ENCODE assay signal across 21 cellular contexts in genomic region chr5:131462479-131462878, GRCh38.
DNase-seq lines count a peak whose midpoint lies in the region; ATAC-seq and TF ChIP-seq lines count a peak whose summit lies in the region.
"Had no signal": no experiment of that assay in that cellular context is flagged by ENCODE, and none has a peak within 500 bp of the region (broad histone marks: within the 10 kb centered on the region; RNA-seq: fewer than 3 reads in every experiment).

No MANE protein-coding gene starts in this region.

- ATAC-seq in activated CD4-positive, alpha-beta T cell treated with anti-CD3 and anti-CD28 coated beads for 36 hours: no peak
- peak; percentile 64 for ATAC-seq in naive thymus-derived CD4-positive, alpha-beta T cell
- no peak for ATAC-seq in lower lobe of right lung
- ATAC-seq: esophagus mucosa had no signal

- peaks cover 66% of the 10 kb centered on the region for H3K36me3 Mint-ChIP-seq in activated CD4-positive, alpha-beta T cell treated with anti-CD3 and anti-CD28 coated beads for 36 hours (ENCODE audit: low read depth)
- peaks cover 58% of the 10 kb centered on the region for H3K36me3 Mint-ChIP-seq in activated CD4-positive, alpha-beta T cell treated with anti-CD3 and anti-CD28 coated beads, Interleukin-2, amount 10 ng/mL, durations not matched to agents 24 days and 14 days (ENCODE audit: low read depth)
- H3K36me3 Mint-ChIP-seq in naive thymus-derived CD4-positive, alpha-beta T cell: peaks cover 17 to 72% (median 54%) of the 10 kb centered on the region in 5 donors

- H3K27me3 ChIP-seq in naive thymus-derived CD4-positive, alpha-beta T cell (ENCODE audit: control insufficient read depth in 2 of 2, insufficient read depth in 2 of 2, low read length in 2 of 2): no peaks in the 10 kb centered on the region
- no peaks in the 10 kb centered on the region for H3K27me3 ChIP-seq in lower lobe of right lung (ENCODE audit: low read depth)
- H3K27me3 ChIP-seq: vagina had no signal

- H3K27me3 Mint-ChIP-seq in activated CD4-positive, alpha-beta T cell treated with anti-CD3 and anti-CD28 coated beads for 36 hours: no peaks in the 10 kb centered on the region
- no peaks in the 10 kb centered on the region for H3K27me3 Mint-ChIP-seq in activated CD4-positive, alpha-beta T cell treated with anti-CD3 and anti-CD28 coated beads, Interleukin-2, amount 10 ng/mL, durations not matched to agents 24 days and 14 days
- H3K27me3 Mint-ChIP-seq in naive thymus-derived CD4-positive, alpha-beta T cell: no peaks in the 10 kb centered on the region

- intact Hi-C loops in activated CD4-positive, alpha-beta T cell treated with anti-CD3 and anti-CD28 coated beads for 36 hours (cut with DNase I, micrococcal nuclease): no loop called here
- intact Hi-C loops in activated CD4-positive, alpha-beta T cell treated with anti-CD3 and anti-CD28 coated beads, Interleukin-2, amount 10 ng/mL, durations not matched to agents 24 days and 14 days (cut with micrococcal nuclease): no loop called here
- intact Hi-C loops in naive thymus-derived CD4-positive, alpha-beta T cell (cut with micrococcal nuclease): loop anchor here in 1 of 2 donors (2.0 kb wide), 1 partner anchor 16 kb away; no protein-coding TSS in a partner anchor
- intact Hi-C loops in lower lobe of right lung (cut with DNase I): no loop called here

- H3K9me3 Mint-ChIP-seq in activated CD4-positive, alpha-beta T cell treated with anti-CD3 and anti-CD28 coated beads for 36 hours (ENCODE audit: low read depth): peaks cover 4% of the 10 kb centered on the region
- H3K9me3 Mint-ChIP-seq in activated CD4-positive, alpha-beta T cell treated with anti-CD3 and anti-CD28 coated beads, Interleukin-2, amount 10 ng/mL, durations not matched to agents 24 days and 14 days: no peaks in the 10 kb centered on the region
- H3K9me3 Mint-ChIP-seq in naive thymus-derived CD4-positive, alpha-beta T cell: no peaks in the 10 kb centered on the region
- H3K9me3 Mint-ChIP-seq: activated T-helper 2 cell treated with anti-CD3 and anti-CD28 coated beads, Interferon-gamma antibody, Interleukin-2, Interleukin-4, amounts not matched to agents 10 μg/mL and 5 μg/mL and 100 μg/mL, durations not matched to agents 14 hours and 24 hours and 36 hours; HFFc6 had no signal

- H3K4me1 Mint-ChIP-seq in activated CD4-positive, alpha-beta T cell treated with anti-CD3 and anti-CD28 coated beads for 36 hours: peaks cover 52% of the 10 kb centered on the region
- peaks cover 10% of the 10 kb centered on the region for H3K4me1 Mint-ChIP-seq in activated CD4-positive, alpha-beta T cell treated with anti-CD3 and anti-CD28 coated beads, Interleukin-2, amount 10 ng/mL, durations not matched to agents 24 days and 14 days
- peaks cover 12 to 92% (median 78%) of the 10 kb centered on the region in 7 donors for H3K4me1 Mint-ChIP-seq in naive thymus-derived CD4-positive, alpha-beta T cell

- no peaks in the 10 kb centered on the region for H3K9me3 ChIP-seq in naive thymus-derived CD4-positive, alpha-beta T cell (ENCODE audit: control insufficient read depth in 2 of 3, low read length in 3 of 3)
- no peaks in the 10 kb centered on the region for H3K9me3 ChIP-seq in lower lobe of right lung
- H3K9me3 ChIP-seq: thoracic aorta, vagina had no signal

- POLR2A ChIA-PET in activated CD4-positive, alpha-beta T cell treated with anti-CD3 and anti-CD28 coated beads for 36 hours (lab: Charles Lee): no interaction called here
- POLR2A ChIA-PET in naive thymus-derived CD4-positive, alpha-beta T cell (lab: Charles Lee): interaction anchor here (1.1 to 2.1 kb wide), 2 partner anchors 10 to 46 kb away, joined by 3 to 5 read pairs; no protein-coding TSS in a partner anchor

- no peak for TF ChIP-seq CTCF in lower lobe of right lung (IDR thresholded peaks at IDR 0.05)

- CTCF ChIA-PET in activated CD4-positive, alpha-beta T cell treated with anti-CD3 and anti-CD28 coated beads for 36 hours (lab: Charles Lee): interaction anchor here (0.7 kb wide), 1 partner anchor 568 kb away, joined by 3 read pairs; no protein-coding TSS in a partner anchor
- CTCF ChIA-PET in naive thymus-derived CD4-positive, alpha-beta T cell (lab: Charles Lee): interaction anchor here (0.9 kb wide), 1 partner anchor 127 kb away, joined by 3 read pairs; no protein-coding TSS in a partner anchor

- peak overlapping the region; percentile 39 for H3K27ac ChIP-seq in naive thymus-derived CD4-positive, alpha-beta T cell (ENCODE audit: low read depth, low read length)
- no peak overlapping the region for H3K27ac ChIP-seq in lower lobe of right lung
- H3K27ac ChIP-seq: PC-9, thoracic aorta, vagina had no signal

- H3K4me1 ChIP-seq in naive thymus-derived CD4-positive, alpha-beta T cell (ENCODE audit: control insufficient read depth in 2 of 2, insufficient read depth in 2 of 2, low read length in 2 of 2): peaks cover 0 to 16% of the 10 kb centered on the region in 2 donors
- H3K4me1 ChIP-seq in lower lobe of right lung: no peaks in the 10 kb centered on the region
- H3K4me1 ChIP-seq: vagina had no signal

- no peak overlapping the region for H3K4me3 ChIP-seq in naive thymus-derived CD4-positive, alpha-beta T cell (ENCODE audit: low read length)
- no peak overlapping the region for H3K4me3 ChIP-seq in lower lobe of right lung
- H3K4me3 ChIP-seq: PC-9, thoracic aorta, vagina had no signal

- H3K4me3 Mint-ChIP-seq in activated CD4-positive, alpha-beta T cell treated with anti-CD3 and anti-CD28 coated beads for 36 hours: no peak overlapping the region
- H3K4me3 Mint-ChIP-seq in activated CD4-positive, alpha-beta T cell treated with anti-CD3 and anti-CD28 coated beads, Interleukin-2, amount 10 ng/mL, durations not matched to agents 24 days and 14 days: no peak overlapping the region
- peak overlapping the region in 7 of 10 donors; percentile 21 to 76 (median 50) for H3K4me3 Mint-ChIP-seq in naive thymus-derived CD4-positive, alpha-beta T cell
- H3K4me3 Mint-ChIP-seq: CD14-positive monocyte, HFFc6 had no signal

- DNase-seq in activated CD4-positive, alpha-beta T cell treated with anti-CD3 and anti-CD28 coated beads for 36 hours: no peak
- DNase-seq in activated CD4-positive, alpha-beta T cell treated with anti-CD3 and anti-CD28 coated beads, Interleukin-2, amount 10 ng/mL, durations not matched to agents 24 days and 14 days: no peak
- DNase-seq in DMS53 treated with DMSO at 0.1 percent for 48 hours (lab: John Stamatoyannopoulos, UW; ENCODE audit: unreplicated experiment) (peak; percentile 15), NCI-H748 (lab: John Stamatoyannopoulos, UW; ENCODE audit: unreplicated experiment) (peak; percentile 32), GM03348 (ENCODE audit: low spot score) (no peak), epidermal melanocyte (ENCODE audit: insufficient read length, low spot score) (no peak), lower lobe of right lung (no peak)
- peak in 4 of 9 donors; percentile 3 to 39 (median 28) for DNase-seq in naive thymus-derived CD4-positive, alpha-beta T cell
- DNase-seq: activated CD4-positive, alpha-beta T cell treated with anti-CD3 and anti-CD28 coated beads for 4 hours; effector CD4-positive, alpha-beta T cell; HFFc6; hippocampal formation; NCI-H1092; PC-9; SHP77 treated with DMSO at 0.1 percent for 48 hours; stimulated activated CD4-positive, alpha-beta T cell treated with anti-CD3 and anti-CD28 coated beads, Interleukin-2, amount 100 ng/mL, for 48 hours had no signal

- peak overlapping the region; percentile 51 for H3K27ac Mint-ChIP-seq in activated CD4-positive, alpha-beta T cell treated with anti-CD3 and anti-CD28 coated beads for 36 hours
- H3K27ac Mint-ChIP-seq in activated CD4-positive, alpha-beta T cell treated with anti-CD3 and anti-CD28 coated beads, Interleukin-2, amount 10 ng/mL, durations not matched to agents 24 days and 14 days: no peak overlapping the region
- peak overlapping the region in 8 of 9 donors; percentile 33 to 84 (median 76) for H3K27ac Mint-ChIP-seq in naive thymus-derived CD4-positive, alpha-beta T cell
- H3K27ac Mint-ChIP-seq: activated T-helper 2 cell treated with anti-CD3 and anti-CD28 coated beads, Interferon-gamma antibody, Interleukin-2, Interleukin-4, amounts not matched to agents 10 μg/mL and 5 μg/mL and 100 μg/mL, durations not matched to agents 14 hours and 24 hours and 36 hours; HFFc6 had no signal

- H3K36me3 ChIP-seq in naive thymus-derived CD4-positive, alpha-beta T cell (ENCODE audit: control insufficient read depth in 2 of 3, insufficient read depth in 3 of 3, low read length in 3 of 3): peaks cover 0 to 45% (median 0%) of the 10 kb centered on the region in 3 experiments
- H3K36me3 ChIP-seq in lower lobe of right lung: peaks cover 7% of the 10 kb centered on the region

Comparison
In these comparisons a context has a peak if more than half of its experiments do, and no peak if none do; other contexts are left out.
1. DNase-seq: peak in DMS53 treated with DMSO at 0.1 percent for 48 hours (single experiment) and NCI-H748 (single experiment); none in activated CD4-positive, alpha-beta T cell treated with anti-CD3 and anti-CD28 coated beads for 36 hours (single experiment), activated CD4-positive, alpha-beta T cell treated with anti-CD3 and anti-CD28 coated beads, Interleukin-2, amount 10 ng/mL, durations not matched to agents 24 days and 14 days (single experiment), GM03348 (single experiment), epidermal melanocyte (single experiment) and lower lobe of right lung (single experiment).
2. H3K4me3 Mint-ChIP-seq: peak in naive thymus-derived CD4-positive, alpha-beta T cell (7 of 10); none in activated CD4-positive, alpha-beta T cell treated with anti-CD3 and anti-CD28 coated beads for 36 hours (single experiment) and activated CD4-positive, alpha-beta T cell treated with anti-CD3 and anti-CD28 coated beads, Interleukin-2, amount 10 ng/mL, durations not matched to agents 24 days and 14 days (single experiment).